ENCODE assay signal across 20 cellular contexts in genomic region chr12:101856030-101856429, GRCh38. TPM values are rescaled to one million over a fixed set of nuclear protein-coding genes. Genes with fewer than 3 reads are reported as not detected.
DNase-seq lines count a peak whose midpoint lies in the region; ATAC-seq and TF ChIP-seq lines count a peak whose summit lies in the region.
"Had no signal": no experiment of that assay in that cellular context is flagged by ENCODE, and none has a peak within 500 bp of the region (broad histone marks: within the 10 kb centered on the region; RNA-seq: fewer than 3 reads in every experiment).

No MANE protein-coding gene starts in this region.

- no peak for TF ChIP-seq CTCF in endothelial cell (IDR thresholded peaks at IDR 0.05; ENCODE audit: unreplicated experiment)
- no peak for TF ChIP-seq CTCF in smooth muscle cell (IDR thresholded peaks at IDR 0.05; ENCODE audit: borderline replicate concordance, insufficient read depth, poor library complexity, severe bottlenecking)
- TF ChIP-seq CTCF in esophagus squamous epithelium (IDR thresholded peaks at IDR 0.05), result no peak

- H3K4me2 ChIP-seq in smooth muscle cell, result no peak overlapping the region

- no peaks in the 10 kb centered on the region for H3K27me3 ChIP-seq in smooth muscle cell (ENCODE audit: low read depth)
- no peaks in the 10 kb centered on the region for H3K27me3 ChIP-seq in esophagus squamous epithelium
- H3K27me3 ChIP-seq: esophagus muscularis mucosa, left lung had no signal

- H3K9me3 ChIP-seq in smooth muscle cell (replicated peaks; ENCODE audit: low read depth) (no peaks in the 10 kb centered on the region), esophagus squamous epithelium (no peaks in the 10 kb centered on the region)
- H3K9me3 ChIP-seq: esophagus muscularis mucosa, left lung had no signal

- intact Hi-C loops in esophagus squamous epithelium (cut with DNase I), result no loop called here

- WGBS in smooth muscle cell (ENCODE audit: low lambda C conversion rate), result 94% methylated on average over 3 of the region's 3 CpGs
- 61 to 77% methylated on average over 3 of the region's 3 CpGs for WGBS in esophagus squamous epithelium, 2 donors

- peaks cover 16% of the 10 kb centered on the region for H3K4me1 Mint-ChIP-seq in endothelial cell (ENCODE audit: unreplicated experiment)

- no peaks in the 10 kb centered on the region for H4K20me1 ChIP-seq in smooth muscle cell (ENCODE audit: low read depth)

- H3K79me2 ChIP-seq in smooth muscle cell (ENCODE audit: low read depth), result no peaks in the 10 kb centered on the region

- DNase-seq in GF-D8 (lab: John Stamatoyannopoulos, UW), result peak; percentile 81
- peak; percentile 40 to 45 for DNase-seq in Kasumi-1 (lab: John Stamatoyannopoulos, UW)
- no peak for DNase-seq in endothelial cell (ENCODE audit: low spot score)
- DNase-seq in smooth muscle cell (lab: John Stamatoyannopoulos, UW; ENCODE audit: unreplicated experiment), result no peak
- no peak for DNase-seq in NCI-H2171 (lab: John Stamatoyannopoulos, UW)
- no peak for DNase-seq in esophagus squamous epithelium (lab: John Stamatoyannopoulos, UW)
- DNase-seq: activated CD4-positive, alpha-beta T cell treated with anti-CD3 and anti-CD28 coated beads, Interleukin-2, amount 50 U/mL, for 4 hours; activated naive CD4-positive, alpha-beta T cell treated with Interleukin-2 at 50 U/mL for 16 hours; activated T-cell treated with anti-CD3 and anti-CD28 coated beads, Interleukin-2, amount 50 U/mL, for 24 hours; amygdala; left lung; NCI-H2029; NCI-H446 treated with DMSO at 0.1 percent for 48 hours; NK-92 treated with Interleukin-12 subunit alpha and Interleukin-12 subunit beta, amount 100 ng/mL, for 24 hours; right cardiac atrium; WERI-Rb-1 had no signal

- no peaks in the 10 kb centered on the region for H3K9me3 Mint-ChIP-seq in endothelial cell (ENCODE audit: unreplicated experiment)
- H3K9me3 Mint-ChIP-seq: activated T-cell treated with anti-CD3 and anti-CD28 coated beads, Interleukin-2, amount 50 U/mL, for 24 hours; stimulated activated effector memory CD8-positive, alpha-beta T cell treated with anti-CD3 and anti-CD28 coated beads, Interleukin-12 subunit alpha, Interleukin-12 subunit beta, amount 100 ng/mL, for 72 hours had no signal

- H3K27ac ChIP-seq in smooth muscle cell (ENCODE audit: low read depth) (no peak overlapping the region), esophagus squamous epithelium (no peak overlapping the region)
- H3K27ac ChIP-seq: esophagus muscularis mucosa, WERI-Rb-1 had no signal

- no peak for TF ChIP-seq POLR2A in esophagus squamous epithelium (IDR thresholded peaks at IDR 0.05)

- ATAC-seq in GM21515 (IDR thresholded peaks at IDR 0.05; ENCODE audit: unreplicated experiment), result no peak
- ATAC-seq: right cardiac atrium; Right ventricle myocardium inferior; stimulated activated effector memory CD8-positive, alpha-beta T cell treated with anti-CD3 and anti-CD28 coated beads, Interleukin-12 subunit alpha, Interleukin-12 subunit beta, amount 100 ng/mL, for 72 hours had no signal

- no peaks in the 10 kb centered on the region for H3K36me3 ChIP-seq in smooth muscle cell (ENCODE audit: low read depth)
- no peaks in the 10 kb centered on the region for H3K36me3 ChIP-seq in esophagus squamous epithelium
- H3K36me3 ChIP-seq: esophagus muscularis mucosa, left lung, WERI-Rb-1 had no signal

- H2AFZ ChIP-seq in smooth muscle cell (ENCODE audit: low read depth), result peak overlapping the region; percentile 91

- H3K4me3 Mint-ChIP-seq in endothelial cell (ENCODE audit: unreplicated experiment), result no peak overlapping the region
- H3K4me3 Mint-ChIP-seq: activated T-cell treated with anti-CD3 and anti-CD28 coated beads, Interleukin-2, amount 50 U/mL, for 24 hours; stimulated activated effector memory CD8-positive, alpha-beta T cell treated with anti-CD3 and anti-CD28 coated beads, Interleukin-12 subunit alpha, Interleukin-12 subunit beta, amount 100 ng/mL, for 72 hours had no signal

- H3K4me3 ChIP-seq in smooth muscle cell (no peak overlapping the region), esophagus squamous epithelium (no peak overlapping the region)
- H3K4me3 ChIP-seq: esophagus muscularis mucosa, left lung had no signal

- H3F3A ChIP-seq in smooth muscle cell (ENCODE audit: low read depth), result no peaks in the 10 kb centered on the region

- H3K27ac Mint-ChIP-seq in endothelial cell (ENCODE audit: unreplicated experiment), result peak overlapping the region; percentile 91
- H3K27ac Mint-ChIP-seq: activated T-cell treated with anti-CD3 and anti-CD28 coated beads, Interleukin-2, amount 50 U/mL, for 24 hours; stimulated activated effector memory CD8-positive, alpha-beta T cell treated with anti-CD3 and anti-CD28 coated beads, Interleukin-12 subunit alpha, Interleukin-12 subunit beta, amount 100 ng/mL, for 72 hours had no signal

- no peaks in the 10 kb centered on the region for H3K4me1 ChIP-seq in smooth muscle cell (ENCODE audit: low read depth)
- peaks cover 4 to 28% (median 4%) of the 10 kb centered on the region in 3 donors for H3K4me1 ChIP-seq in esophagus squamous epithelium

- peaks cover 4% of the 10 kb centered on the region for H3K27me3 Mint-ChIP-seq in endothelial cell (ENCODE audit: unreplicated experiment)
- H3K27me3 Mint-ChIP-seq: activated T-cell treated with anti-CD3 and anti-CD28 coated beads, Interleukin-2, amount 50 U/mL, for 24 hours had no signal

- H3K36me3 Mint-ChIP-seq in endothelial cell (ENCODE audit: low read depth, unreplicated experiment), result no peaks in the 10 kb centered on the region
- H3K36me3 Mint-ChIP-seq: stimulated activated effector memory CD8-positive, alpha-beta T cell treated with anti-CD3 and anti-CD28 coated beads, Interleukin-12 subunit alpha, Interleukin-12 subunit beta, amount 100 ng/mL, for 72 hours had no signal

- H3K9ac ChIP-seq in smooth muscle cell (ENCODE audit: low read depth), result no peak overlapping the region

RNA-seq across cellular contexts. Expression of gene DRAM1, which starts 21.4 kb away (rescaled TPM):
- total RNA-seq in endothelial cell (ENCODE audit: unreplicated experiment) (26.9 TPM), smooth muscle cell (22.7 and 29.3 TPM in 2 replicates), esophagus squamous epithelium (10 to 100 TPM in 1 of 4 donors, 1 to 10 TPM in 3; 1.4 to 15.0 (median 6.0) TPM)
- polyA plus RNA-seq in smooth muscle cell, result 29.5 and 31.2 TPM in 2 replicates

RNA-seq across cellular contexts. Expression of gene GNPTAB, which starts 25.3 kb away (rescaled TPM):
- total RNA-seq in endothelial cell (ENCODE audit: unreplicated experiment) (47.6 TPM), smooth muscle cell (23.6 and 25.5 TPM in 2 replicates), esophagus squamous epithelium (10 to 100 TPM; 20.8 to 26.3 (median 21.9) TPM)
- polyA plus RNA-seq in smooth muscle cell, result 9.8 and 17.9 TPM in 2 replicates

Comparison
In these comparisons a context has a peak if more than half of its experiments do, and no peak if none do; other contexts are left out.
1. DNase-seq: peak in GF-D8 (single experiment) and Kasumi-1 (2 of 2); none in endothelial cell (single experiment), smooth muscle cell (single experiment), NCI-H2171 (single experiment) and esophagus squamous epithelium (single experiment).